In genomic region chr11:68081691-68082090, GRCh38 we compare ENCODE assay signal across 1 cellular context.
TF ChIP-seq lines count a peak whose summit lies in the region.

No MANE protein-coding gene starts in this region.

TF ChIP-seq in HepG2, 621 proteins besides CTCF, POLR2A, EP300 and RAD21:
- TF ChIP-seq RBM22 (optimal IDR thresholded peaks at IDR 0.05; ENCODE audit: low read length) (peak; percentile 72), FOXA1 (IDR thresholded peaks at IDR 0.05) (no peak), FOXA1 (CRISPR knock-in tag; IDR thresholded peaks at IDR 0.05) (peak; percentile 30; the same call in 1 of the 2 replicates), NR2F1 (CRISPR knock-in tag; IDR thresholded peaks at IDR 0.05) (no peak), YY1 (IDR thresholded peaks at IDR 0.05; ENCODE audit: insufficient read depth, insufficient replicate concordance, low read depth, low read length) (no peak), ZBTB49 (CRISPR knock-in tag; IDR thresholded peaks at IDR 0.05; ENCODE audit: borderline replicate concordance) (no peak), NR1H2 (CRISPR knock-in tag; IDR thresholded peaks at IDR 0.05; ENCODE audit: borderline replicate concordance, low read depth) (no peak), ZSCAN20 (CRISPR knock-in tag; IDR thresholded peaks at IDR 0.05; ENCODE audit: borderline replicate concordance) (no peak), ERF (CRISPR knock-in tag; IDR thresholded peaks at IDR 0.05) (no peak)
